Comparison of ENCODE assay signal across 8 cellular contexts in genomic region chr1:209875510-209875909, GRCh38. TPM values are rescaled to one million over a fixed set of nuclear protein-coding genes. Genes with fewer than 3 reads are reported as not detected.
DNase-seq lines count a peak whose midpoint lies in the region; ATAC-seq, FAIRE-seq and TF ChIP-seq lines count a peak whose summit lies in the region.

No MANE protein-coding gene starts in this region.

- ATAC-seq in GM19397 (IDR thresholded peaks at IDR 0.05; ENCODE audit: unreplicated experiment) (no peak), HG03175 (IDR thresholded peaks at IDR 0.05; ENCODE audit: unreplicated experiment) (no peak)

- no peak overlapping the region for H3K27ac ChIP-seq in C4-2B
- no peak overlapping the region for H3K27ac ChIP-seq in esophagus squamous epithelium

- H3K4me3 ChIP-seq in esophagus squamous epithelium = no peak overlapping the region

- intact Hi-C loops in esophagus squamous epithelium (cut with DNase I) = loop anchor here (10.0 kb wide), 1 partner anchor 109 kb away; no protein-coding TSS in a partner anchor

- no peaks in the 10 kb centered on the region for H3K36me3 ChIP-seq in esophagus squamous epithelium

- H3K27me3 ChIP-seq in esophagus squamous epithelium = peaks cover 0 to 28% (median 0%) of the 10 kb centered on the region in 4 donors

- no peak for FAIRE-seq in GM12891 (lab: Jason Lieb, UNC)

- WGBS in esophagus squamous epithelium, 2 donors = 53 to 60% methylated on average over 7 of the region's 7 CpGs

- TF ChIP-seq CTCF in C4-2B (conservative IDR thresholded peaks at IDR 0.05) (peak; percentile 52), esophagus squamous epithelium (IDR thresholded peaks at IDR 0.05) (peak in 1 of 6 experiments; percentile 19)

- TF ChIP-seq POLR2A in esophagus squamous epithelium (IDR thresholded peaks at IDR 0.05) = no peak
- TF ChIP-seq POLR2A in GM12891 (IDR thresholded peaks at IDR 0.05; ENCODE audit: low read depth, low read length) = no peak

- peak; percentile 60 for DNase-seq in NCI-H1417 treated with DMSO at 0.1 percent for 48 hours (lab: John Stamatoyannopoulos, UW)
- peak; percentile 69 for DNase-seq in amniotic epithelial cell (ENCODE audit: low read depth)
- peak; percentile 67 for DNase-seq in left kidney (ENCODE audit: low read depth, low spot score)
- DNase-seq in esophagus squamous epithelium (lab: John Stamatoyannopoulos, UW) = no peak
- DNase-seq in GM12891 (ENCODE audit: insufficient read length, low spot score) = no peak

- no peaks in the 10 kb centered on the region for H3K9me3 ChIP-seq in esophagus squamous epithelium

- no peaks in the 10 kb centered on the region for H3K4me1 ChIP-seq in esophagus squamous epithelium

TF ChIP-seq in GM12891, 5 proteins besides CTCF, POLR2A, EP300 and RAD21:
- TF ChIP-seq SPI1 (IDR thresholded peaks at IDR 0.05; ENCODE audit: low read depth, low read length) (no peak), POU2F2 (IDR thresholded peaks at IDR 0.05; ENCODE audit: low read depth, low read length) (no peak), TAF1 (IDR thresholded peaks at IDR 0.05; ENCODE audit: low read depth, low read length) (no peak)

RNA-seq across cellular contexts. Expression of gene UTP25, which starts 47.7 kb away (rescaled TPM):
- total RNA-seq in esophagus squamous epithelium = 10 to 100 TPM in 1 of 4 donors, 1 to 10 TPM in 3; 3.9 to 13.5 (median 7.8) TPM
- 2.5 TPM for polyA plus RNA-seq in GM12891 (2012; ENCODE audit: low read depth, missing spikeins)

Comparison
In these comparisons a context has a peak if more than half of its experiments do, and no peak if none do; other contexts are left out.
1. DNase-seq: peak in NCI-H1417 treated with DMSO at 0.1 percent for 48 hours (single experiment), amniotic epithelial cell (single experiment) and left kidney (single experiment); none in esophagus squamous epithelium (single experiment) and GM12891 (single experiment).